ENCODE assay signal across 1 cellular context in genomic region chr5:14744296-14745187, GRCh38.
TF ChIP-seq lines count a peak whose summit lies in the region.

No MANE protein-coding gene starts in this region.

TF ChIP-seq in HepG2, 621 proteins besides CTCF, POLR2A, EP300 and RAD21 (continued from another document):
- TF ChIP-seq CEBPB (IDR thresholded peaks at IDR 0.05; ENCODE audit: borderline replicate concordance, low read depth, low read length) (no peak), ZSCAN5A (CRISPR knock-in tag; IDR thresholded peaks at IDR 0.05; ENCODE audit: borderline replicate concordance) (no peak), ZNF207 (IDR thresholded peaks at IDR 0.05; ENCODE audit: borderline replicate concordance) (no peak)
